In the genomic region with DNA sequence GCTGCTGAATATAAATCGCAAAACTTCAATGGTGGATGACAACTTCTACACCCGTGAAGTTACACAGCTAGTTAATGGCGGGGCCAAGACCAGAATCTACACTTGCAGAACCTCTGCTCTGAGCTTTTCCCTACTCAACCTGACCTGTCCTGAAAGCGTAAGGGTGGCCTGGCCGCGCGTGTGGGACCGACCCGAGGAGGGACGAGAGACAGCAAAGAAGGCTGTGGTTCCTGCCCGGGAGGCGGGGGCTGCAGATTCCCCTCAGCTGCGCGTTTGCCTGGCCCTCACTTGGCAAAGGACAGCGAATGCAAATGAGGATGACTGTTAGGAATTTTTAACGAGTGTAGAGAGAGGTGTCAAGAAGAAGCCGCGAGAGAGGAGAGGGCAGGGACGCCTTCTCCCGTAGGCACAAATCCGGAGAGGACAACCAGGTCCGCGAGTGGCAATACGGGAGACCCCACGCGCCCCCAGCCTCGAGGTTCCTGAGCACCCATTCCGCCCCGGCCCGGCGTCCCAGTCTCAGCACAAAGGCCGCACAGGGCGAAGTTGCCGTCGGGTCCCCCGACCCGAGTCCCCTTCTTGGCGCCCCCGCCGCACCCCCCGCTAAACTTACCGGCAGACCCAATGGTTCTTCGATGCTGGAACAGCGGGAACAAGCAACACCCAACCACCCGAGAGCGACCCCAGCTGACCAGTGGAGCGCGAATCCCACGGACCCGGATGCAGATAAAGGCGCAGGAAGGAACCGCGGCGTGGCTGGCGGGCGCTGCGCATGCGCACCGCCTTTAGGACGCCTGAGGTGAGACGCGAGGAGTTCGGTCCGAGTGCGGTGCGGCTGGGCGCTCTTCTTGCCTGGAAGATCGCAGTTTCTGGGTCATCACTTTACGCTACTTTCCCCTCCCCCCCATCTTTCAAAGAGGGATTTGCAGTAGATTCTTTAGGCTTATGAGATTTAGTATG, we compare ENCODE assay signal across 8 cellular contexts. TPM values are rescaled to one million over a fixed set of nuclear protein-coding genes. Genes with fewer than 3 reads are reported as not detected.
DNase-seq lines count a peak whose midpoint lies in the region; ATAC-seq, FAIRE-seq and TF ChIP-seq lines count a peak whose summit lies in the region.

Gene GNPDA2 (minus strand): TSS at position 696 of the 960 bp plus-strand sequence. CDS start 4,349 bp downstream, outside the sequence.

- no peaks in the 10 kb centered on the region for H3K27me3 ChIP-seq in left ventricle myocardium inferior (ENCODE audit: low read depth)

- ATAC-seq in HG02763 (IDR thresholded peaks at IDR 0.05; ENCODE audit: unreplicated experiment) = peak; percentile 91

- FAIRE-seq in GM12891 (lab: Jason Lieb, UNC) = peak; percentile 98

- peak within 1 kb of the TSS; percentile 92 for H3K4me3 Mint-ChIP-seq in progenitor cell of endocrine pancreas (ENCODE audit: low read depth)

- intact Hi-C loops in left ventricle myocardium inferior (cut with micrococcal nuclease) = loop anchor here (2.0 kb wide), 1 partner anchor 47 kb away; the partner anchor contains the start of gene GUF1

- H3K4me3 ChIP-seq in left ventricle myocardium inferior = peak within 1 kb of the TSS; percentile 93

- peak within 1 kb of the TSS; percentile 91 for H3K27ac ChIP-seq in left ventricle myocardium inferior (replicated peaks)

- TF ChIP-seq POLR2A in GM12891 (IDR thresholded peaks at IDR 0.05; ENCODE audit: low read depth, low read length) = peak; percentile 88

- H3K9me3 ChIP-seq in left ventricle myocardium inferior (replicated peaks) = no peaks in the 10 kb centered on the region

- peaks cover 12% of the 10 kb centered on the region for H3K4me1 Mint-ChIP-seq in progenitor cell of endocrine pancreas (ENCODE audit: low read depth)

- H3K27me3 Mint-ChIP-seq in progenitor cell of endocrine pancreas = peaks cover 7% of the 10 kb centered on the region

- peak; percentile 62 for DNase-seq in GM12891 (ENCODE audit: insufficient read length, low spot score)
- peak; percentile 90 to 96 (median 90) for DNase-seq in NCI-H1417 (lab: John Stamatoyannopoulos, UW)
- peak; percentile 71 to 87 (median 73) for DNase-seq in T-helper 1 cell
- peak; percentile 87 for DNase-seq in amniotic epithelial cell (ENCODE audit: low read depth)
- DNase-seq in left ventricle myocardium inferior = peak; percentile 93
- peak; percentile 78 for DNase-seq in progenitor cell of endocrine pancreas (ENCODE audit: low spot score, unreplicated experiment)
- DNase-seq in ureter (ENCODE audit: low spot score) = peak; percentile 92

- no peaks in the 10 kb centered on the region for H3K9me3 Mint-ChIP-seq in progenitor cell of endocrine pancreas (ENCODE audit: low read depth)

- H3K36me3 ChIP-seq in left ventricle myocardium inferior = no peaks in the 10 kb centered on the region

- peaks cover 43% of the 10 kb centered on the region for H3K4me1 ChIP-seq in left ventricle myocardium inferior

- H3K27ac Mint-ChIP-seq in progenitor cell of endocrine pancreas = peak within 1 kb of the TSS; percentile 92

- H3K36me3 Mint-ChIP-seq in progenitor cell of endocrine pancreas (ENCODE audit: insufficient read depth) = no peaks in the 10 kb centered on the region

- TF ChIP-seq CTCF in left ventricle myocardium inferior (IDR thresholded peaks at IDR 0.05; ENCODE audit: borderline replicate concordance) (no peak), progenitor cell of endocrine pancreas (IDR thresholded peaks at IDR 0.05; ENCODE audit: unreplicated experiment) (peak; percentile 27)

TF ChIP-seq in GM12891, 5 proteins besides CTCF, POLR2A, EP300 and RAD21:
- peak; percentile 50; the same call in 1 of the 2 replicates for TF ChIP-seq POU2F2 (IDR thresholded peaks at IDR 0.05; ENCODE audit: low read depth, low read length)
- TF ChIP-seq TAF1 (IDR thresholded peaks at IDR 0.05; ENCODE audit: low read depth, low read length) = peak; percentile 81
- peak; percentile 88 for TF ChIP-seq PAX5 (IDR thresholded peaks at IDR 0.05; ENCODE audit: insufficient read depth, low read length, severe bottlenecking)
- 0 out of 2 replicates have a peak, but pooled peaks have one; percentile 38 for TF ChIP-seq SPI1 (IDR thresholded peaks at IDR 0.05; ENCODE audit: low read depth, low read length)
- peak; percentile 81 for TF ChIP-seq POLR2AphosphoS5 (IDR thresholded peaks at IDR 0.05; ENCODE audit: low read depth, low read length)

RNA-seq across cellular contexts. Expression of gene GNPDA2, which starts in this region (rescaled TPM):
- polyA plus RNA-seq in GM12891 (2012; ENCODE audit: low read depth, missing spikeins) = 19.6 TPM
- total RNA-seq in left ventricle myocardium inferior = 9.4 TPM
- 8.8 and 10.5 TPM in 2 replicates for total RNA-seq in progenitor cell of endocrine pancreas
- total RNA-seq in ureter = 15.8 TPM

Comparison
In these comparisons a context has a peak if more than half of its experiments do, and no peak if none do; other contexts are left out.
1. Peak in every context shown above with its lines: DNase-seq, ATAC-seq, H3K4me3 ChIP-seq and H3K27ac ChIP-seq.